In the genomic region with DNA sequence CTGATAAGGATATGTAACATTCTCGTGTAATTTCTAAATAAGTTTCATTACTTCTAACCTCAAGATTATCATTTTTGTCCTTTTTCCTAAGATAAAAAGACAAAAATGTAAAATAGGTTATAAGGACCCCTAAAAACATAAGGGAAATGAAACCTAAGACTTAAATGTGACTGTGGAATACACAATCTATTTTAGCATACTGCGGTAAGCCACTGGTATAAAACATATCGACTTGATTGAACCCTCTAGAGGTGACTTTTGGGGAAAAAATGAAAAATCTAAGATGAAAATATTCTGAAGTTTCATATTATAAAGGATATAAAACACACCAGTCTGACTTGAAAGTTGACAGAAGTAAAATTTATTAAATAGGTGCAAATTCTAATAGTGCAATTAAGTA, we compare ENCODE assay signal across 1 cellular context.
TF ChIP-seq lines count a peak whose summit lies in the region.

No MANE protein-coding gene starts in this region.

TF ChIP-seq in HepG2, 621 proteins besides CTCF, POLR2A, EP300 and RAD21 (continued from another document):
- TF ChIP-seq ZNF296 (CRISPR knock-in tag; conservative IDR thresholded peaks at IDR 0.05) (no peak), NCOA5 (CRISPR knock-in tag; IDR thresholded peaks at IDR 0.05) (no peak), ZNF782 (CRISPR knock-in tag; IDR thresholded peaks at IDR 0.05; ENCODE audit: borderline replicate concordance) (no peak)
